In the genomic region with DNA sequence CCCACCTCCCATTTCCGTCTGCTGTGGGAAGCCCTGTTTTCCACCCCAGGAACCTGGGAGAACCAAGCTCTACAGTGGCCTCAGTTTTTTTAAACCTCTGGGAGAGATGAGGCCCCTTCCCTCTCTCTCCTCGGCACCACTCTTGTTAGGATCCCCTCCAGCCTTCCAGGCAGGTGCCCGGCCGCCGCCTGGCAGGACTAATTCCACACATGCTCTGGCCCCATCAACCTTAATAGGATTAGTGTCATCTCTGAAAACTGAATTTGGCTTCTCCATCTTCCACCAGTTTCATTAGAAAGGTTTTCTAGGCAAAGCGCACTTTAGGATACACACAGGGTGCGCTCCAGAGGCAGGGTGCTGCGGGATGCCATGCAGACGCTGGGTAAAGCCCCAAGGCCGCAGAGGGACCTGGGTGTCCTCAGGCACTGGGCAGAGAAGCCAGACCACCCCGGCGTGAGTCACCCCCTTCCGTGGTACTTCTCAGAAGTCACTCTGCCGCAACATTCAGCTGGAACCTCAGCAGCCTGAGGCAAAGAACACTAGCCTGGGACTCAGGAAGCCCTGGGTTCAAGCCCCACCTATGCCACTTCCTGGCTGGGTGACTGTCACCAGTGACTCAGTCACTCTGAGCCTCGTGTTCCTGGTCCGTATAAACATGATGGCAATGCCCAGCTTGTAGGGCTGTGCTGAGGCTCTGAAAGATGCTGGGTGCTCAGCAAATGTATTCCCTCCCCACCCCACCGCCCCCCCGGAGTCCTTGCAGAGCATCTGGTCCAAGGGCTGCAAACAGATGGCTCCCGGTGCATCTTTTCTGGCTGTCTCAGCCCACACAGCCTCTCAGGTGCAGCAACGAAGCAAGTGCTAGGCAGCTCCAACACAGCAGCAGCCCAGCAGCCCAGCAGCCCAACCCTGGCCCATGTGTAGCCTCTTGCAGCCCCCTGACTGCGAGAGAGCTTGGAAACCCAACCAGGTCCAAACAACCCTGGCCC, we compare ENCODE assay signal across 1 cellular context.
TF ChIP-seq lines count a peak whose summit lies in the region.

No MANE protein-coding gene starts in this region.

TF ChIP-seq in GM23338, 12 proteins besides CTCF, POLR2A, EP300 and RAD21 (continued from another document):
- TF ChIP-seq, protein P1, sequence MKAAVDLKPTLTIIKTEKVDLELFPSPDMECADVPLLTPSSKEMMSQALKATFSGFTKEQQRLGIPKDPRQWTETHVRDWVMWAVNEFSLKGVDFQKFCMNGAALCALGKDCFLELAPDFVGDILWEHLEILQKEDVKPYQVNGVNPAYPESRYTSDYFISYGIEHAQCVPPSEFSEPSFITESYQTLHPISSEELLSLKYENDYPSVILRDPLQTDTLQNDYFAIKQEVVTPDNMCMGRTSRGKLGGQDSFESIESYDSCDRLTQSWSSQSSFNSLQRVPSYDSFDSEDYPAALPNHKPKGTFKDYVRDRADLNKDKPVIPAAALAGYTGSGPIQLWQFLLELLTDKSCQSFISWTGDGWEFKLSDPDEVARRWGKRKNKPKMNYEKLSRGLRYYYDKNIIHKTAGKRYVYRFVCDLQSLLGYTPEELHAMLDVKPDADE (IDR thresholded peaks at IDR 0.05), result no peak
